In the genomic region with DNA sequence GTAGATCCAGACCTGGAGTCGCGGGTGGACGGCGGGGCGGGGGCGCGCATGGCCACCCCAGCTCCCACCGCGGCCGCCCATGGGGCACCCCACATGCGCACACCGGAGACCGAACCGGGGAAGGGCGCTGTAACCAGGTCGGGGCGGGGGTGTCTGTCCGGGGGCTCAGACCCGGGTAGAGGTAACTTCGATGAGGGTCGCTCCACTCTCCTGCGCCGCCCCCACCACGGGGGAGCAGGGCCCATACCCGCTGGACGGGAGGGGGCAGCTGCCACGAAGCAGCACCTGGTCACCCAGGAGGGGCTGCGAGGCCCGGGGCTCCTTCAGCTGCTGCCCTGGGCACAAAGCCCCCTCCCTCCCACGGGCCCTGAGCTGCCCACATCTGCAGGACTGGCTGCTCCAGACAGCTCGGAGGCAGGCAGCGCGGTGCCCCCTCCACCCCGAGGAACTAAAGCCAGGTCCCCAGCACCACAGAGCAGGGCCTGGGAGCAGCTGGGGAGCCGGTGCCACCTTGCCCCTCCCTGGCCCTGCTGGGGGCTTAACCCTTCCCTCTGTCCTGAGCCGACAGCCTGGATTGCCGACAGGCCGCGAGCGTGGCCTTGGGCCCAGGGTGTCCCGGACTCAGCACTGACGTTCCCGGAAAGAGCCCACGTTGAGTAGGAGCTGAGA, we compare ENCODE assay signal across 9 cellular contexts. TPM values are rescaled to one million over a fixed set of nuclear protein-coding genes. Genes with fewer than 3 reads are reported as not detected.
A peak's percentile ranks its signal among the peaks of the same experiment; 100 is the strongest.
DNase-seq lines count a peak whose midpoint lies in the region; ATAC-seq and TF ChIP-seq lines count a peak whose summit lies in the region.
"Not testable (repeated sequence)": the region's sequence is repeated elsewhere in the genome, so short reads cannot be mapped to it uniquely, and the experiment has no call there.
"Had no signal": no experiment of that assay in that cellular context is flagged by ENCODE, and none has a peak within 500 bp of the region (broad histone marks: within the 10 kb centered on the region; RNA-seq: fewer than 3 reads in every experiment).

No MANE protein-coding gene starts in this region.

- peak overlapping the region; percentile 93 for H3K4me3 Mint-ChIP-seq in activated naive CD8-positive, alpha-beta T cell treated with anti-CD3 and anti-CD28 coated beads for 36 hours
- peak overlapping the region; percentile 82 for H3K4me3 Mint-ChIP-seq in progenitor cell of endocrine pancreas (ENCODE audit: low read depth)
- peak overlapping the region; percentile 96 for H3K4me3 Mint-ChIP-seq in type B pancreatic cell

- peak; percentile 17 for ATAC-seq in HG02970 (IDR thresholded peaks at IDR 0.05; ENCODE audit: low FRiP score, unreplicated experiment)
- peak; percentile 20 to 45 (median 32) for ATAC-seq in right lobe of liver

- not testable (repeated sequence) for H3K36me3 ChIP-seq in SJCRH30, right lobe of liver

- H3K36me3 Mint-ChIP-seq in activated naive CD8-positive, alpha-beta T cell treated with anti-CD3 and anti-CD28 coated beads for 36 hours, result peaks cover 47% of the 10 kb centered on the region
- H3K36me3 Mint-ChIP-seq in progenitor cell of endocrine pancreas (ENCODE audit: insufficient read depth); type B pancreatic cell: not testable (repeated sequence)

- not testable (repeated sequence) for TF ChIP-seq CTCF in GM12875 (IDR thresholded peaks at IDR 0.05; ENCODE audit: borderline replicate concordance, insufficient read depth, low read depth, low read length); epithelial cell of proximal tubule (conservative IDR thresholded peaks at IDR 0.05; ENCODE audit: low read depth, low read length); right lobe of liver (IDR thresholded peaks at IDR 0.05); progenitor cell of endocrine pancreas (IDR thresholded peaks at IDR 0.05; ENCODE audit: unreplicated experiment); type B pancreatic cell (conservative IDR thresholded peaks at IDR 0.05)

- not testable (repeated sequence) for DNase-seq in SJCRH30; activated naive CD8-positive, alpha-beta T cell treated with anti-CD3 and anti-CD28 coated beads for 36 hours; epithelial cell of proximal tubule (ENCODE audit: low read depth); progenitor cell of endocrine pancreas (ENCODE audit: low spot score, unreplicated experiment); type B pancreatic cell (ENCODE audit: extremely low spot score, unreplicated experiment)
- peak in 1 of 3 donors; percentile 69 for DNase-seq in right lobe of liver

- peaks cover 31% of the 10 kb centered on the region for H3K4me1 Mint-ChIP-seq in activated naive CD8-positive, alpha-beta T cell treated with anti-CD3 and anti-CD28 coated beads for 36 hours
- H3K4me1 Mint-ChIP-seq in progenitor cell of endocrine pancreas (ENCODE audit: low read depth) (peaks cover 17% of the 10 kb centered on the region), type B pancreatic cell (ENCODE audit: unreplicated experiment) (peaks cover 29% of the 10 kb centered on the region)

- H3K9me3 Mint-ChIP-seq in activated naive CD8-positive, alpha-beta T cell treated with anti-CD3 and anti-CD28 coated beads for 36 hours; progenitor cell of endocrine pancreas (ENCODE audit: low read depth); type B pancreatic cell: not testable (repeated sequence)

- no CpG with 5 or more reads among the region's 44 CpGs for WGBS in right lobe of liver (ENCODE audit: insufficient coverage, low coverage, low lambda C conversion rate, missing lambda C conversion rate)

- not testable (repeated sequence) for H3K27me3 ChIP-seq in SJCRH30, right lobe of liver

- not testable (repeated sequence) for H3K27ac ChIP-seq in SJCRH30
- peak overlapping the region; percentile 99 to 100 (median 99) for H3K27ac ChIP-seq in right lobe of liver

- intact Hi-C loops in right lobe of liver (cut with DNase I), result not testable (repeated sequence)

- H3K27ac Mint-ChIP-seq in activated naive CD8-positive, alpha-beta T cell treated with anti-CD3 and anti-CD28 coated beads for 36 hours, result peak overlapping the region; percentile 98
- not testable (repeated sequence) for H3K27ac Mint-ChIP-seq in progenitor cell of endocrine pancreas, type B pancreatic cell

- not testable (repeated sequence) for H3K27me3 Mint-ChIP-seq in activated naive CD8-positive, alpha-beta T cell treated with anti-CD3 and anti-CD28 coated beads for 36 hours
- H3K27me3 Mint-ChIP-seq in progenitor cell of endocrine pancreas, result peaks cover 33% of the 10 kb centered on the region
- H3K27me3 Mint-ChIP-seq in type B pancreatic cell, result peaks cover 22% of the 10 kb centered on the region

- H3K4me1 ChIP-seq in SJCRH30, result not testable (repeated sequence)
- H3K4me1 ChIP-seq in right lobe of liver, result peaks cover 0 to 27% (median 0%) of the 10 kb centered on the region in 4 donors

- TF ChIP-seq POLR2A in right lobe of liver (IDR thresholded peaks at IDR 0.05), result not testable (repeated sequence)

- H3K9me3 ChIP-seq in SJCRH30 (replicated peaks); right lobe of liver: not testable (repeated sequence)

- H3K4me3 ChIP-seq in GM12875 (ENCODE audit: low read depth, low read length), result peak overlapping the region; percentile 47
- peak overlapping the region; percentile 78 for H3K4me3 ChIP-seq in SJCRH30
- H3K4me3 ChIP-seq in epithelial cell of proximal tubule (ENCODE audit: low read depth, low read length), result peak overlapping the region; percentile 80
- H3K4me3 ChIP-seq in right lobe of liver, result peak overlapping the region; percentile 61 to 83 (median 80)

RNA-seq across cellular contexts. Expression of a gene that starts 1.7 kb away (rescaled TPM):
- total RNA-seq in SJCRH30 (2014; rRNA removed; shearing (Covaris generic)), result 100 and 101 TPM in 2 replicates
- total RNA-seq in activated naive CD8-positive, alpha-beta T cell treated with anti-CD3 and anti-CD28 coated beads for 36 hours, result 10 to 100 TPM; 93.0 to 96.1 TPM
- 85.7 and 113 TPM in 2 replicates for total RNA-seq in epithelial cell of proximal tubule
- total RNA-seq in right lobe of liver, result 1,000 to 10,000 TPM in 1 of 6 experiments, 100 to 1,000 TPM in 5; 445 to 1,124 (median 694) TPM
- 99.3 and 105 TPM in 2 replicates for total RNA-seq in progenitor cell of endocrine pancreas
- total RNA-seq in type B pancreatic cell (ENCODE audit: low replicate concordance), result 175 and 354 TPM in 2 replicates

RNA-seq across cellular contexts. Expression of a gene that starts 5.1 kb away (rescaled TPM):
- total RNA-seq in SJCRH30 (2014; rRNA removed; shearing (Covaris generic)), result 4.9 and 7.4 TPM in 2 replicates
- total RNA-seq in activated naive CD8-positive, alpha-beta T cell treated with anti-CD3 and anti-CD28 coated beads for 36 hours, result 100 to 1,000 TPM; 345 to 356 TPM
- 15.7 and 56.8 TPM in 2 replicates for total RNA-seq in epithelial cell of proximal tubule
- total RNA-seq in right lobe of liver, result 100 to 1,000 TPM in 2 of 6 experiments, 10 to 100 TPM in 4; 15.7 to 159 (median 72.5) TPM
- 2.3 TPM in 2 replicates for total RNA-seq in progenitor cell of endocrine pancreas
- total RNA-seq in type B pancreatic cell (ENCODE audit: low replicate concordance), result 34.1 and 192 TPM in 2 replicates

RNA-seq across cellular contexts. Expression of a gene that starts 11.3 kb away (rescaled TPM):
- 38.4 and 40.0 TPM in 2 replicates for total RNA-seq in SJCRH30 (2014; rRNA removed; shearing (Covaris generic))
- 100 to 1,000 TPM; 474 to 496 TPM for total RNA-seq in activated naive CD8-positive, alpha-beta T cell treated with anti-CD3 and anti-CD28 coated beads for 36 hours
- total RNA-seq in epithelial cell of proximal tubule (54.7 and 177 TPM in 2 replicates), right lobe of liver (100 to 1,000 TPM; 157 to 624 (median 390) TPM), progenitor cell of endocrine pancreas (33.2 and 33.5 TPM in 2 replicates), type B pancreatic cell (ENCODE audit: low replicate concordance) (109 and 238 TPM in 2 replicates)

RNA-seq across cellular contexts. Expression of a gene that starts 19.6 kb away (rescaled TPM):
- total RNA-seq in SJCRH30 (2014; rRNA removed; shearing (Covaris generic)), result not detected in 2 replicates
- not detected for total RNA-seq in activated naive CD8-positive, alpha-beta T cell treated with anti-CD3 and anti-CD28 coated beads for 36 hours
- total RNA-seq in epithelial cell of proximal tubule (not detected in 2 replicates), right lobe of liver (not detected), progenitor cell of endocrine pancreas (not detected in 2 replicates), type B pancreatic cell (ENCODE audit: low replicate concordance) (not detected in 2 replicates)
- total RNA-seq: myocyte had no signal

RNA-seq across cellular contexts. Expression of a gene that starts 30.0 kb away (rescaled TPM):
- total RNA-seq in SJCRH30 (2014; rRNA removed; shearing (Covaris generic)), result 4.7 and 8.5 TPM in 2 replicates
- 100 to 1,000 TPM; 206 to 209 TPM for total RNA-seq in activated naive CD8-positive, alpha-beta T cell treated with anti-CD3 and anti-CD28 coated beads for 36 hours
- total RNA-seq in epithelial cell of proximal tubule (7.8 and 13.1 TPM in 2 replicates), right lobe of liver (100 to 1,000 TPM in 1 of 6 experiments, 10 to 100 TPM in 4, 1 to 10 TPM in 1; 7.7 to 110 (median 13.8) TPM), progenitor cell of endocrine pancreas (67.0 and 74.7 TPM in 2 replicates), type B pancreatic cell (ENCODE audit: low replicate concordance) (12.6 and 32.5 TPM in 2 replicates)
